Comparison of ENCODE assay signal across 9 cellular contexts in genomic region chr19:50512112-50512998, GRCh38. TPM values are rescaled to one million over a fixed set of nuclear protein-coding genes. Genes with fewer than 3 reads are reported as not detected.
A peak's percentile ranks its signal among the peaks of the same experiment; 100 is the strongest.
DNase-seq lines count a peak whose midpoint lies in the region; ATAC-seq, FAIRE-seq and TF ChIP-seq lines count a peak whose summit lies in the region.
"Had no signal": no experiment of that assay in that cellular context is flagged by ENCODE, and none has a peak within 500 bp of the region (broad histone marks: within the 10 kb centered on the region; RNA-seq: fewer than 3 reads in every experiment).

No MANE protein-coding gene starts in this region.

- intact Hi-C loops in CD4-positive, alpha-beta T cell (cut with DNase I, micrococcal nuclease): loop anchor here in 1 of 2 experiments (5.0 kb wide), 4 partner anchors 80 to 1080 kb away; partner anchors contain the start of genes CTU1 and MYBPC2
- intact Hi-C loops in HepG2 (cut with micrococcal nuclease; ENCODE audit: unreplicated experiment): no loop called here
- intact Hi-C loops in testis (cut with DNase I; ENCODE audit: low total_unique reads): no loop called here

- no peaks in the 10 kb centered on the region for H3K27me3 ChIP-seq in CD4-positive, alpha-beta T cell (ENCODE audit: control insufficient read depth, insufficient read depth, low read length)
- H3K27me3 ChIP-seq in HepG2 (ENCODE audit: control insufficient read depth in 1 of 2, insufficient read depth in 2 of 2, low read length in 2 of 2) (no peaks in the 10 kb centered on the region; a peak in 2 of 5 replicates), testis (no peaks in the 10 kb centered on the region)

- POLR2A ChIA-PET in CD4-positive, alpha-beta T cell (lab: Charles Lee): interaction anchor here (1.1 to 1.9 kb wide), 5 partner anchors 37 to 291 kb away, joined by 3 to 19 read pairs (median 9); no protein-coding TSS in a partner anchor
- POLR2A ChIA-PET in HepG2 (lab: Yijun Ruan, JAX): no interaction called here

- FAIRE-seq in HepG2 (lab: Jason Lieb, UNC): no peak

- no peak for TF ChIP-seq CTCF in CD4-positive, alpha-beta T cell (IDR thresholded peaks at IDR 0.05)
- TF ChIP-seq CTCF in VCaP (conservative IDR thresholded peaks at IDR 0.05) (no peak), HepG2 (CRISPR knock-in tag; IDR thresholded peaks at IDR 0.05) (no peak), testis (IDR thresholded peaks at IDR 0.05) (no peak)

- H3K9ac ChIP-seq in HepG2 (ENCODE audit: insufficient read depth, low read depth, low read length): peak overlapping the region; percentile 76

- H2AFZ ChIP-seq in HepG2 (ENCODE audit: low read length): no peak overlapping the region

- in situ Hi-C loops in HepG2 (cut with HindIII; ENCODE audit: extremely low pct_ligation_motif_present, low pct_unique_long_range_greater_than_20kb): no loop called here

- WGBS in HepG2 (ENCODE audit: low lambda C conversion rate): 91% methylated on average over 11 of the region's 36 CpGs
- WGBS in testis, 2 donors: 36 to 78% methylated on average over 6 to 36 of the region's 36 CpGs

- TF ChIP-seq EP300 in HepG2 (IDR thresholded peaks at IDR 0.05; ENCODE audit: low read depth in 2 of 2, low read length in 2 of 2): no peak
- TF ChIP-seq EP300 in HepG2 (CRISPR knock-in tag; IDR thresholded peaks at IDR 0.05; ENCODE audit: borderline replicate concordance): no peak

- no peaks in the 10 kb centered on the region for H3K79me2 ChIP-seq in HepG2 (ENCODE audit: insufficient read depth, low read length)

- H3K27ac ChIP-seq in CD4-positive, alpha-beta T cell (ENCODE audit: low read depth, low read length): no peak overlapping the region
- peak overlapping the region; percentile 66; the same call in 1 of the 2 replicates for H3K27ac ChIP-seq in VCaP
- H3K27ac ChIP-seq in HepG2 (ENCODE audit: extremely low read length, insufficient read depth, low read length): no peak overlapping the region
- no peak overlapping the region for H3K27ac ChIP-seq in testis

- BruUV-seq in HepG2 (replicated peaks; lab: Mats Ljungman, UMichigan): no TSS peak

- H3K36me3 ChIP-seq in HepG2 (replicated peaks in 1 of 2; ENCODE audit: control insufficient read depth in 1 of 2, insufficient read depth in 2 of 2, low read length in 2 of 2) (no peaks in the 10 kb centered on the region), testis (ENCODE audit: low read depth, missing control alignments) (no peaks in the 10 kb centered on the region)

- H3K9me3 Mint-ChIP-seq in CD4-positive, alpha-beta T cell: no peaks in the 10 kb centered on the region

- ATAC-seq in CD4-positive, alpha-beta T cell (ENCODE audit: poor library complexity): no peak
- ATAC-seq in HepG2: no peak

- H3K27me3 Mint-ChIP-seq in CD4-positive, alpha-beta T cell: peaks cover 10% of the 10 kb centered on the region

- no peak overlapping the region for H3K4me3 Mint-ChIP-seq in CD4-positive, alpha-beta T cell

- H3K4me3 ChIP-seq in HepG2 (replicated peaks in 1 of 3; ENCODE audit: insufficient read depth in 1 of 3, low read depth in 2 of 3, low read length in 3 of 3) (no peak overlapping the region; a peak in 1 of 6 replicates), testis (peak overlapping the region in 1 of 2 donors; percentile 89)

- H3K4me2 ChIP-seq in HepG2 (ENCODE audit: low read depth, low read length): peak overlapping the region; percentile 71

- peaks cover 5% of the 10 kb centered on the region for H3K36me3 Mint-ChIP-seq in CD4-positive, alpha-beta T cell (ENCODE audit: low read depth)

- TF ChIP-seq POLR2A in HepG2 (IDR thresholded peaks at IDR 0.05; ENCODE audit: insufficient read depth in 1 of 2, low read depth in 2 of 2, low read length in 2 of 2) (no peak), testis (IDR thresholded peaks at IDR 0.05) (no peak)

- DNase-seq in CD4-positive, alpha-beta T cell: no peak
- DNase-seq in HepG2 (ENCODE audit: low spot score): no peak
- no peak for DNase-seq in SK-N-DZ (ENCODE audit: low spot score)
- no peak for DNase-seq in NCI-H345 (lab: John Stamatoyannopoulos, UW)
- no peak for DNase-seq in testis
- DNase-seq: KBM-7 had no signal

- H3K4me1 ChIP-seq in HepG2 (ENCODE audit: insufficient read depth, low read length) (peaks cover 29% of the 10 kb centered on the region), testis (peaks cover 20% of the 10 kb centered on the region)

- no peak for TF ChIP-seq RAD21 in HepG2 (CRISPR knock-in tag; IDR thresholded peaks at IDR 0.05)

- no peaks in the 10 kb centered on the region for H3K9me3 ChIP-seq in CD4-positive, alpha-beta T cell (ENCODE audit: control insufficient read depth, low read length)
- no peaks in the 10 kb centered on the region for H3K9me3 ChIP-seq in HepG2 (ENCODE audit: low read length)
- no peaks in the 10 kb centered on the region for H3K9me3 ChIP-seq in testis

- CTCF ChIA-PET in CD4-positive, alpha-beta T cell (lab: Charles Lee): interaction anchor here (1.8 kb wide), 1 partner anchor 44 kb away, joined by 5 read pairs; no protein-coding TSS in a partner anchor
- CTCF ChIA-PET in HepG2 (lab: Yijun Ruan, JAX; ENCODE audit: low intra/inter-chr PET ratio, low total read pairs): no interaction called here

- H4K20me1 ChIP-seq in HepG2 (ENCODE audit: insufficient read depth, low read length): no peaks in the 10 kb centered on the region

- peaks cover 15% of the 10 kb centered on the region for H3K4me1 Mint-ChIP-seq in CD4-positive, alpha-beta T cell (ENCODE audit: low read depth)

- peak overlapping the region; percentile 89 for H3K27ac Mint-ChIP-seq in CD4-positive, alpha-beta T cell

RNA-seq across cellular contexts. Expression of gene ASPDH, which starts 1.4 kb away (rescaled TPM):
- not detected for total RNA-seq in CD4-positive, alpha-beta T cell
- total RNA-seq in HepG2 (2016; rRNA removed; fragmentation: Illumina TruSeq; extraction: Trizol): 1.1 and 2.2 TPM in 2 replicates
- 1.4 and 2.5 TPM in 2 replicates for total RNA-seq in HepG2 (2016; cell fraction: cytosol; rRNA removed; fragmentation: Illumina TruSeq; extraction: Trizol; ENCODE audit: low read depth)
- total RNA-seq in HepG2 (2016; cell fraction: insoluble cytoplasmic fraction; rRNA removed; fragmentation: Illumina TruSeq; extraction: Trizol): 1.4 and 2.5 TPM in 2 replicates
- total RNA-seq in HepG2 (2016; cell fraction: membrane; rRNA removed; fragmentation: Illumina TruSeq; extraction: Trizol): 1.4 and 1.7 TPM in 2 replicates
- 1.7 and 2.8 TPM in 2 replicates for total RNA-seq in HepG2 (2016; cell fraction: nucleus; rRNA removed; fragmentation: Illumina TruSeq; extraction: Trizol)
- polyA plus RNA-seq in HepG2 (2011; rRNA removed): 3.3 and 4.0 TPM in 2 replicates
- 2.0 and 2.9 TPM in 2 replicates for polyA plus RNA-seq in HepG2 (2011; cell fraction: cytosol; rRNA removed)
- 18.4 and 19.8 TPM in 2 replicates for polyA plus RNA-seq in HepG2 (2011; cell fraction: nucleus; rRNA removed)
- 4.3 and 4.8 TPM in 2 replicates for polyA plus RNA-seq in HepG2 (2012)
- polyA plus RNA-seq in HepG2 (2016; cell fraction: cytosol; fragmentation: Illumina TruSeq; extraction: Trizol; ENCODE audit: low read depth): 2.7 and 3.3 TPM in 2 replicates
- polyA plus RNA-seq in HepG2 (2016; cell fraction: insoluble cytoplasmic fraction; fragmentation: Illumina TruSeq; extraction: Trizol; ENCODE audit: low read depth): 1.4 and 1.8 TPM in 2 replicates
- 2.6 and 2.7 TPM in 2 replicates for polyA plus RNA-seq in HepG2 (2016; cell fraction: membrane; fragmentation: Illumina TruSeq; extraction: Trizol; ENCODE audit: low read depth)
- 1.6 and 6.8 TPM in 2 replicates for polyA plus RNA-seq in HepG2 (2016; cell fraction: nucleus; fragmentation: Illumina TruSeq; extraction: Trizol; ENCODE audit: insufficient read depth, low read depth)
- polyA minus RNA-seq in HepG2 (2011; rRNA and poly(A)+ RNA removed; ENCODE audit: low replicate concordance): 1.3 TPM in 1 of 2 replicates, not detected in the other
- polyA minus RNA-seq in HepG2 (2011; cell fraction: cytosol; rRNA and poly(A)+ RNA removed): 0.79 and 2.3 TPM in 2 replicates
- polyA minus RNA-seq in HepG2 (2011; cell fraction: nucleus; rRNA and poly(A)+ RNA removed): 0.64 and 2.4 TPM in 2 replicates
- polyA plus RNA-seq in SK-N-DZ (2014; cell fraction: cytosol; rRNA removed): 11.3 and 21.1 TPM in 2 replicates
- 12.2 and 15.6 TPM in 2 replicates for polyA plus RNA-seq in SK-N-DZ (2014; cell fraction: nucleus; rRNA removed)
- not detected for total RNA-seq in testis
- 0.90 TPM for polyA plus RNA-seq in testis (ENCODE audit: insufficient read depth, low read depth, low replicate concordance)
- total RNA-seq: dermis microvascular lymphatic vessel endothelial cell, mucosa of gallbladder had no signal

RNA-seq across cellular contexts. Expression of gene JOSD2, which starts 1.4 kb away (rescaled TPM):
- 10 to 100 TPM; 11.7 to 11.9 TPM for total RNA-seq in CD4-positive, alpha-beta T cell
- total RNA-seq in HepG2 (2016; rRNA removed; fragmentation: Illumina TruSeq; extraction: Trizol) (2.0 and 2.3 TPM in 2 replicates), testis (10 to 100 TPM; 26.1 to 37.7 TPM)
- total RNA-seq in HepG2 (2016; cell fraction: cytosol; rRNA removed; fragmentation: Illumina TruSeq; extraction: Trizol; ENCODE audit: low read depth): 2.6 and 3.1 TPM in 2 replicates
- total RNA-seq in HepG2 (2016; cell fraction: insoluble cytoplasmic fraction; rRNA removed; fragmentation: Illumina TruSeq; extraction: Trizol): 3.2 and 3.4 TPM in 2 replicates
- 3.4 and 3.5 TPM in 2 replicates for total RNA-seq in HepG2 (2016; cell fraction: membrane; rRNA removed; fragmentation: Illumina TruSeq; extraction: Trizol)
- total RNA-seq in HepG2 (2016; cell fraction: nucleus; rRNA removed; fragmentation: Illumina TruSeq; extraction: Trizol): 0.56 and 1.7 TPM in 2 replicates
- polyA plus RNA-seq in HepG2 (2011; rRNA removed) (4.1 and 5.2 TPM in 2 replicates), testis (ENCODE audit: insufficient read depth, low read depth, low replicate concordance) (21.6 TPM)
- 4.6 and 10.0 TPM in 2 replicates for polyA plus RNA-seq in HepG2 (2011; cell fraction: cytosol; rRNA removed)
- 6.9 and 8.9 TPM in 2 replicates for polyA plus RNA-seq in HepG2 (2011; cell fraction: nucleus; rRNA removed)
- 1.6 and 3.0 TPM in 2 replicates for polyA plus RNA-seq in HepG2 (2012)
- 3.7 and 4.0 TPM in 2 replicates for polyA plus RNA-seq in HepG2 (2016; cell fraction: cytosol; fragmentation: Illumina TruSeq; extraction: Trizol; ENCODE audit: low read depth)
- polyA plus RNA-seq in HepG2 (2016; cell fraction: insoluble cytoplasmic fraction; fragmentation: Illumina TruSeq; extraction: Trizol; ENCODE audit: low read depth): 2.9 and 3.0 TPM in 2 replicates
- polyA plus RNA-seq in HepG2 (2016; cell fraction: membrane; fragmentation: Illumina TruSeq; extraction: Trizol; ENCODE audit: low read depth): 4.1 and 4.4 TPM in 2 replicates
- 2.7 and 4.3 TPM in 2 replicates for polyA plus RNA-seq in HepG2 (2016; cell fraction: nucleus; fragmentation: Illumina TruSeq; extraction: Trizol; ENCODE audit: insufficient read depth, low read depth)
- 2.9 and 4.4 TPM in 2 replicates for polyA minus RNA-seq in HepG2 (2011; rRNA and poly(A)+ RNA removed; ENCODE audit: low replicate concordance)
- polyA minus RNA-seq in HepG2 (2011; cell fraction: cytosol; rRNA and poly(A)+ RNA removed): 2.6 TPM in 1 of 2 replicates, not detected in the other
- polyA minus RNA-seq in HepG2 (2011; cell fraction: nucleus; rRNA and poly(A)+ RNA removed): 1.9 and 2.2 TPM in 2 replicates
- 7.6 and 9.2 TPM in 2 replicates for polyA plus RNA-seq in SK-N-DZ (2014; cell fraction: cytosol; rRNA removed)
- polyA plus RNA-seq in SK-N-DZ (2014; cell fraction: nucleus; rRNA removed): 8.9 and 12.0 TPM in 2 replicates

RNA-seq across cellular contexts. Expression of gene GARIN5A, which starts 35.7 kb away (rescaled TPM):
- under 1 TPM in 1 of 2 experiments, not detected in 1; 0.50 TPM for total RNA-seq in CD4-positive, alpha-beta T cell
- total RNA-seq in HepG2 (2016; rRNA removed; fragmentation: Illumina TruSeq; extraction: Trizol) (not detected in 2 replicates), testis (100 to 1,000 TPM in 1 of 2 donors, 10 to 100 TPM in 1; 60.0 to 120 TPM)
- not detected in 2 replicates for total RNA-seq in HepG2 (2016; cell fraction: cytosol; rRNA removed; fragmentation: Illumina TruSeq; extraction: Trizol; ENCODE audit: low read depth)
- total RNA-seq in HepG2 (2016; cell fraction: insoluble cytoplasmic fraction; rRNA removed; fragmentation: Illumina TruSeq; extraction: Trizol): not detected in 2 replicates
- total RNA-seq in HepG2 (2016; cell fraction: membrane; rRNA removed; fragmentation: Illumina TruSeq; extraction: Trizol): not detected in 2 replicates
- not detected in 2 replicates for total RNA-seq in HepG2 (2016; cell fraction: nucleus; rRNA removed; fragmentation: Illumina TruSeq; extraction: Trizol)
- polyA plus RNA-seq in HepG2 (2011; rRNA removed) (not detected in 2 replicates), testis (ENCODE audit: insufficient read depth, low read depth, low replicate concordance) (126 TPM)
- polyA plus RNA-seq in HepG2 (2011; cell fraction: cytosol; rRNA removed): not detected in 2 replicates
- polyA plus RNA-seq in HepG2 (2011; cell fraction: nucleus; rRNA removed): not detected in 2 replicates
- polyA plus RNA-seq in HepG2 (2012): not detected in 2 replicates
- not detected in 2 replicates for polyA plus RNA-seq in HepG2 (2016; cell fraction: cytosol; fragmentation: Illumina TruSeq; extraction: Trizol; ENCODE audit: low read depth)
- not detected in 2 replicates for polyA plus RNA-seq in HepG2 (2016; cell fraction: insoluble cytoplasmic fraction; fragmentation: Illumina TruSeq; extraction: Trizol; ENCODE audit: low read depth)
- polyA plus RNA-seq in HepG2 (2016; cell fraction: membrane; fragmentation: Illumina TruSeq; extraction: Trizol; ENCODE audit: low read depth): not detected in 2 replicates
- polyA plus RNA-seq in HepG2 (2016; cell fraction: nucleus; fragmentation: Illumina TruSeq; extraction: Trizol; ENCODE audit: insufficient read depth, low read depth): not detected in 2 replicates
- 5.1 TPM in 1 of 2 replicates, not detected in the other for polyA minus RNA-seq in HepG2 (2011; rRNA and poly(A)+ RNA removed; ENCODE audit: low replicate concordance)
- polyA minus RNA-seq in HepG2 (2011; cell fraction: cytosol; rRNA and poly(A)+ RNA removed): not detected in 2 replicates
- polyA minus RNA-seq in HepG2 (2011; cell fraction: nucleus; rRNA and poly(A)+ RNA removed): not detected in 2 replicates
- 0.54 TPM in 1 of 2 replicates, not detected in the other for polyA plus RNA-seq in SK-N-DZ (2014; cell fraction: cytosol; rRNA removed)
- polyA plus RNA-seq in SK-N-DZ (2014; cell fraction: nucleus; rRNA removed): 0.52 and 2.2 TPM in 2 replicates

RNA-seq across cellular contexts. Expression of gene EMC10, which starts 36.0 kb away (rescaled TPM):
- 10 to 100 TPM; 80.0 to 80.3 TPM for total RNA-seq in CD4-positive, alpha-beta T cell
- total RNA-seq in HepG2 (2016; rRNA removed; fragmentation: Illumina TruSeq; extraction: Trizol) (not detected in 2 replicates), testis (100 to 1,000 TPM; 203 to 311 TPM)
- total RNA-seq in HepG2 (2016; cell fraction: cytosol; rRNA removed; fragmentation: Illumina TruSeq; extraction: Trizol; ENCODE audit: low read depth): not detected in 2 replicates
- not detected in 2 replicates for total RNA-seq in HepG2 (2016; cell fraction: insoluble cytoplasmic fraction; rRNA removed; fragmentation: Illumina TruSeq; extraction: Trizol)
- total RNA-seq in HepG2 (2016; cell fraction: membrane; rRNA removed; fragmentation: Illumina TruSeq; extraction: Trizol): not detected in 2 replicates
- total RNA-seq in HepG2 (2016; cell fraction: nucleus; rRNA removed; fragmentation: Illumina TruSeq; extraction: Trizol): not detected in 2 replicates
- polyA plus RNA-seq in HepG2 (2011; rRNA removed) (not detected in 2 replicates), testis (ENCODE audit: insufficient read depth, low read depth, low replicate concordance) (162 TPM)
- polyA plus RNA-seq in HepG2 (2011; cell fraction: cytosol; rRNA removed): 0.04 TPM in 1 of 2 replicates, not detected in the other
- polyA plus RNA-seq in HepG2 (2011; cell fraction: nucleus; rRNA removed): 0.19 TPM in 1 of 2 replicates, not detected in the other
- not detected in 2 replicates for polyA plus RNA-seq in HepG2 (2012)
- polyA plus RNA-seq in HepG2 (2016; cell fraction: cytosol; fragmentation: Illumina TruSeq; extraction: Trizol; ENCODE audit: low read depth): not detected in 2 replicates
- not detected in 2 replicates for polyA plus RNA-seq in HepG2 (2016; cell fraction: insoluble cytoplasmic fraction; fragmentation: Illumina TruSeq; extraction: Trizol; ENCODE audit: low read depth)
- not detected in 2 replicates for polyA plus RNA-seq in HepG2 (2016; cell fraction: membrane; fragmentation: Illumina TruSeq; extraction: Trizol; ENCODE audit: low read depth)
- not detected in 2 replicates for polyA plus RNA-seq in HepG2 (2016; cell fraction: nucleus; fragmentation: Illumina TruSeq; extraction: Trizol; ENCODE audit: insufficient read depth, low read depth)
- polyA minus RNA-seq in HepG2 (2011; rRNA and poly(A)+ RNA removed; ENCODE audit: low replicate concordance): 0.06 and 36.3 TPM in 2 replicates
- polyA minus RNA-seq in HepG2 (2011; cell fraction: cytosol; rRNA and poly(A)+ RNA removed): 0.69 and 2.2 TPM in 2 replicates
- polyA minus RNA-seq in HepG2 (2011; cell fraction: nucleus; rRNA and poly(A)+ RNA removed): 0.25 and 1.0 TPM in 2 replicates
- polyA plus RNA-seq in SK-N-DZ (2014; cell fraction: cytosol; rRNA removed): 114 and 132 TPM in 2 replicates
- 39.1 and 53.1 TPM in 2 replicates for polyA plus RNA-seq in SK-N-DZ (2014; cell fraction: nucleus; rRNA removed)

RNA-seq across cellular contexts. Expression of gene LRRC4B, which starts 55.9 kb away (rescaled TPM):
- not detected for total RNA-seq in CD4-positive, alpha-beta T cell
- total RNA-seq in HepG2 (2016; rRNA removed; fragmentation: Illumina TruSeq; extraction: Trizol) (not detected in 2 replicates), testis (10 to 100 TPM in 1 of 2 donors, 1 to 10 TPM in 1; 5.7 to 10.1 TPM)
- not detected in 2 replicates for total RNA-seq in HepG2 (2016; cell fraction: cytosol; rRNA removed; fragmentation: Illumina TruSeq; extraction: Trizol; ENCODE audit: low read depth)
- total RNA-seq in HepG2 (2016; cell fraction: insoluble cytoplasmic fraction; rRNA removed; fragmentation: Illumina TruSeq; extraction: Trizol): not detected in 2 replicates
- total RNA-seq in HepG2 (2016; cell fraction: membrane; rRNA removed; fragmentation: Illumina TruSeq; extraction: Trizol): not detected in 2 replicates
- not detected in 2 replicates for total RNA-seq in HepG2 (2016; cell fraction: nucleus; rRNA removed; fragmentation: Illumina TruSeq; extraction: Trizol)
- polyA plus RNA-seq in HepG2 (2011; rRNA removed) (not detected in 2 replicates), testis (ENCODE audit: insufficient read depth, low read depth, low replicate concordance) (2.8 TPM)
- not detected in 2 replicates for polyA plus RNA-seq in HepG2 (2011; cell fraction: cytosol; rRNA removed)
- not detected in 2 replicates for polyA plus RNA-seq in HepG2 (2011; cell fraction: nucleus; rRNA removed)
- not detected in 2 replicates for polyA plus RNA-seq in HepG2 (2012)
- polyA plus RNA-seq in HepG2 (2016; cell fraction: cytosol; fragmentation: Illumina TruSeq; extraction: Trizol; ENCODE audit: low read depth): not detected in 2 replicates
- not detected in 2 replicates for polyA plus RNA-seq in HepG2 (2016; cell fraction: insoluble cytoplasmic fraction; fragmentation: Illumina TruSeq; extraction: Trizol; ENCODE audit: low read depth)
- polyA plus RNA-seq in HepG2 (2016; cell fraction: membrane; fragmentation: Illumina TruSeq; extraction: Trizol; ENCODE audit: low read depth): not detected in 2 replicates
- not detected in 2 replicates for polyA plus RNA-seq in HepG2 (2016; cell fraction: nucleus; fragmentation: Illumina TruSeq; extraction: Trizol; ENCODE audit: insufficient read depth, low read depth)
- polyA minus RNA-seq in HepG2 (2011; rRNA and poly(A)+ RNA removed; ENCODE audit: low replicate concordance): not detected in 2 replicates
- polyA minus RNA-seq in HepG2 (2011; cell fraction: cytosol; rRNA and poly(A)+ RNA removed): not detected in 2 replicates
- not detected in 2 replicates for polyA minus RNA-seq in HepG2 (2011; cell fraction: nucleus; rRNA and poly(A)+ RNA removed)
- polyA plus RNA-seq in SK-N-DZ (2014; cell fraction: cytosol; rRNA removed): 14.7 and 22.2 TPM in 2 replicates
- 10.7 and 12.0 TPM in 2 replicates for polyA plus RNA-seq in SK-N-DZ (2014; cell fraction: nucleus; rRNA removed)
- total RNA-seq: dermis microvascular lymphatic vessel endothelial cell had no signal

Comparison
In these comparisons a context has a peak if more than half of its experiments do, and no peak if none do; other contexts are left out.
1. RNA of gene GARIN5A, which starts 35.7 kb away (total RNA-seq): 60.0 to 120 TPM in testis; 0.50 TPM in CD4-positive, alpha-beta T cell and not detected in HepG2; every median in the first group is over 10 times any median in the second.